ENCODE assay signal across 8 cellular contexts in genomic region chr17:44794699-44795413, GRCh38. TPM values are rescaled to one million over a fixed set of nuclear protein-coding genes. Genes with fewer than 3 reads are reported as not detected.
DNase-seq lines count a peak whose midpoint lies in the region; ATAC-seq and TF ChIP-seq lines count a peak whose summit lies in the region.

No MANE protein-coding gene starts in this region.

- H3K36me3 Mint-ChIP-seq in activated T-cell treated with anti-CD3 and anti-CD28 coated beads, Interleukin-2, amount 50 U/mL, for 4 hours (ENCODE audit: insufficient read depth): no peaks in the 10 kb centered on the region

- H3K4me3 ChIP-seq in AG10803 (ENCODE audit: low read length): no peak overlapping the region

- peaks cover 4% of the 10 kb centered on the region for H3K4me1 Mint-ChIP-seq in activated T-cell treated with anti-CD3 and anti-CD28 coated beads, Interleukin-2, amount 50 U/mL, for 4 hours (ENCODE audit: low read depth)

- TF ChIP-seq CTCF in AG10803 (conservative IDR thresholded peaks at IDR 0.05; ENCODE audit: low read length): no peak

- no peaks in the 10 kb centered on the region for H3K27me3 Mint-ChIP-seq in activated T-cell treated with anti-CD3 and anti-CD28 coated beads, Interleukin-2, amount 50 U/mL, for 4 hours (ENCODE audit: low read depth)

- no peak overlapping the region for H3K4me3 Mint-ChIP-seq in activated T-cell treated with anti-CD3 and anti-CD28 coated beads, Interleukin-2, amount 50 U/mL, for 4 hours

- peak; percentile 89 for DNase-seq in AG10803 (ENCODE audit: low read depth)
- DNase-seq in NCI-H226: peak; percentile 44
- DNase-seq in dermis blood vessel endothelial cell: peak; percentile 92
- DNase-seq in myocyte (ENCODE audit: low read depth): peak; percentile 59
- no peak for DNase-seq in activated T-cell treated with anti-CD3 and anti-CD28 coated beads, Interleukin-2, amount 50 U/mL, for 4 hours
- DNase-seq in SHP77 treated with DMSO at 0.1 percent for 48 hours (lab: John Stamatoyannopoulos, UW): no peak
- DNase-seq in stimulated activated CD4-positive, alpha-beta T cell treated with anti-CD3 and anti-CD28 coated beads, Interleukin-4, amount 100 ng/mL, for 4 hours: no peak

- H3K9me3 Mint-ChIP-seq in activated T-cell treated with anti-CD3 and anti-CD28 coated beads, Interleukin-2, amount 50 U/mL, for 4 hours: no peaks in the 10 kb centered on the region

- ATAC-seq in activated T-cell treated with anti-CD3 and anti-CD28 coated beads, Interleukin-2, amount 50 U/mL, for 4 hours: no peak
- ATAC-seq in GM21360 (IDR thresholded peaks at IDR 0.05; ENCODE audit: unreplicated experiment): no peak

RNA-seq across cellular contexts. Expression of gene GJC1, which starts 35.2 kb away (rescaled TPM):
- total RNA-seq in dermis blood vessel endothelial cell (7.5 and 13.9 TPM in 2 replicates), myocyte (8.2 and 8.5 TPM in 2 replicates)
- 5.3 TPM for polyA plus RNA-seq in myocyte (2012)
- 1 to 10 TPM; 3.0 to 4.6 (median 3.8) TPM for total RNA-seq in activated T-cell treated with anti-CD3 and anti-CD28 coated beads, Interleukin-2, amount 50 U/mL, for 4 hours

RNA-seq across cellular contexts. Expression of gene ADAM11, which starts 36.1 kb away (rescaled TPM):
- under 0.01 and 0.09 TPM in 2 replicates for total RNA-seq in dermis blood vessel endothelial cell
- 0.16 and 0.31 TPM in 2 replicates for total RNA-seq in myocyte
- 0.23 TPM for polyA plus RNA-seq in myocyte (2012)
- total RNA-seq in activated T-cell treated with anti-CD3 and anti-CD28 coated beads, Interleukin-2, amount 50 U/mL, for 4 hours: under 1 TPM; 0.38 to 0.50 (median 0.41) TPM

RNA-seq across cellular contexts. Expression of gene HIGD1B, which starts 52.8 kb away (rescaled TPM):
- total RNA-seq in dermis blood vessel endothelial cell (not detected in 2 replicates), myocyte (not detected in 2 replicates)
- not detected for polyA plus RNA-seq in myocyte (2012)
- not detected for total RNA-seq in activated T-cell treated with anti-CD3 and anti-CD28 coated beads, Interleukin-2, amount 50 U/mL, for 4 hours

Comparison
In these comparisons a context has a peak if more than half of its experiments do, and no peak if none do; other contexts are left out.
1. DNase-seq: peak in AG10803 (single experiment), NCI-H226 (single experiment), dermis blood vessel endothelial cell (single experiment) and myocyte (single experiment); none in activated T-cell treated with anti-CD3 and anti-CD28 coated beads, Interleukin-2, amount 50 U/mL, for 4 hours (single experiment), SHP77 treated with DMSO at 0.1 percent for 48 hours (single experiment) and stimulated activated CD4-positive, alpha-beta T cell treated with anti-CD3 and anti-CD28 coated beads, Interleukin-4, amount 100 ng/mL, for 4 hours (0 of 2).